In genomic region chr4:176270669-176271068, GRCh38 we compare ENCODE assay signal across 10 cellular contexts. TPM values are rescaled to one million over a fixed set of nuclear protein-coding genes. Genes with fewer than 3 reads are reported as not detected.
DNase-seq lines count a peak whose midpoint lies in the region; ATAC-seq and TF ChIP-seq lines count a peak whose summit lies in the region.
"Had no signal": no experiment of that assay in that cellular context is flagged by ENCODE, and none has a peak within 500 bp of the region (broad histone marks: within the 10 kb centered on the region; RNA-seq: fewer than 3 reads in every experiment).

No MANE protein-coding gene starts in this region.

- H3K4me1 ChIP-seq in upper lobe of right lung (no peaks in the 10 kb centered on the region), tibial nerve (no peaks in the 10 kb centered on the region)

- H3K9me3 ChIP-seq in upper lobe of right lung (no peaks in the 10 kb centered on the region), tibial nerve (no peaks in the 10 kb centered on the region)

- intact Hi-C loops in upper lobe of right lung (cut with DNase I), result no loop called here

- no peak overlapping the region for H3K27ac ChIP-seq in upper lobe of right lung
- H3K27ac ChIP-seq in tibial nerve, result no peak overlapping the region

- H3K4me3 ChIP-seq in epithelial cell of proximal tubule (ENCODE audit: low read depth, low read length), result peak overlapping the region; percentile 2
- no peak overlapping the region for H3K4me3 ChIP-seq in skeletal muscle cell (ENCODE audit: low read depth, low read length)
- H3K4me3 ChIP-seq in upper lobe of right lung, result no peak overlapping the region
- H3K4me3 ChIP-seq in tibial nerve, result no peak overlapping the region

- ATAC-seq in upper lobe of right lung (no peak), HG02870 (IDR thresholded peaks at IDR 0.05; ENCODE audit: unreplicated experiment) (no peak)

- DNase-seq in NCI-H748 (lab: John Stamatoyannopoulos, UW; ENCODE audit: unreplicated experiment) (peak; percentile 48), NCI-H748 treated with DMSO at 0.1 percent for 48 hours (lab: John Stamatoyannopoulos, UW) (no peak), NCI-H510A (lab: John Stamatoyannopoulos, UW) (peak; percentile 38), epithelial cell of proximal tubule (ENCODE audit: low read depth) (peak; percentile 98), skeletal muscle cell (ENCODE audit: low read depth) (peak; percentile 99), upper lobe of right lung (no peak), tibial nerve (ENCODE audit: low spot score in 2 of 2) (no peak)
- DNase-seq: CD4-positive, CD25-positive, alpha-beta regulatory T cell; stimulated activated naive B cell treated with anti-CD40 and anti-IgM and Interleukin-4, amounts not matched to agents 10 μg/mL and 1 μg/mL and 100 μg/mL, for 72 hours had no signal

- TF ChIP-seq POLR2A in tibial nerve (IDR thresholded peaks at IDR 0.05), result no peak

- TF ChIP-seq EP300 in tibial nerve (IDR thresholded peaks at IDR 0.05), result no peak

- no peaks in the 10 kb centered on the region for H3K27me3 ChIP-seq in upper lobe of right lung
- H3K27me3 ChIP-seq in tibial nerve, result no peaks in the 10 kb centered on the region

- TF ChIP-seq CTCF in epithelial cell of proximal tubule (conservative IDR thresholded peaks at IDR 0.05; ENCODE audit: low read depth, low read length), result no peak
- TF ChIP-seq CTCF in upper lobe of right lung (IDR thresholded peaks at IDR 0.05), result no peak
- TF ChIP-seq CTCF in tibial nerve (IDR thresholded peaks at IDR 0.05), result no peak

- H3K36me3 ChIP-seq in upper lobe of right lung (no peaks in the 10 kb centered on the region), tibial nerve (no peaks in the 10 kb centered on the region)

- WGBS in tibial nerve, 2 donors, result 60 to 61% methylated on average over 5 of the region's 5 CpGs

RNA-seq across cellular contexts. Expression of gene ASB5, which starts 1.6 kb away (rescaled TPM):
- total RNA-seq in epithelial cell of proximal tubule (not detected in 2 replicates), upper lobe of right lung (not detected), tibial nerve (not detected)
- total RNA-seq: CD4-positive, CD25-positive, alpha-beta regulatory T cell had no signal

RNA-seq across cellular contexts. Expression of gene SPCS3, which starts 49.1 kb away (rescaled TPM):
- total RNA-seq in epithelial cell of proximal tubule (80.1 and 90.4 TPM in 2 replicates), upper lobe of right lung (151 TPM), tibial nerve (10 to 100 TPM; 55.7 to 80.6 (median 73.1) TPM)

Comparison
In these comparisons a context has a peak if more than half of its experiments do, and no peak if none do; other contexts are left out.
1. DNase-seq: peak in NCI-H748 (single experiment), NCI-H510A (single experiment), epithelial cell of proximal tubule (single experiment) and skeletal muscle cell (single experiment); none in NCI-H748 treated with DMSO at 0.1 percent for 48 hours (single experiment), upper lobe of right lung (single experiment) and tibial nerve (0 of 2).